Comparison of ENCODE assay signal across 1 cellular context in the genomic region with DNA sequence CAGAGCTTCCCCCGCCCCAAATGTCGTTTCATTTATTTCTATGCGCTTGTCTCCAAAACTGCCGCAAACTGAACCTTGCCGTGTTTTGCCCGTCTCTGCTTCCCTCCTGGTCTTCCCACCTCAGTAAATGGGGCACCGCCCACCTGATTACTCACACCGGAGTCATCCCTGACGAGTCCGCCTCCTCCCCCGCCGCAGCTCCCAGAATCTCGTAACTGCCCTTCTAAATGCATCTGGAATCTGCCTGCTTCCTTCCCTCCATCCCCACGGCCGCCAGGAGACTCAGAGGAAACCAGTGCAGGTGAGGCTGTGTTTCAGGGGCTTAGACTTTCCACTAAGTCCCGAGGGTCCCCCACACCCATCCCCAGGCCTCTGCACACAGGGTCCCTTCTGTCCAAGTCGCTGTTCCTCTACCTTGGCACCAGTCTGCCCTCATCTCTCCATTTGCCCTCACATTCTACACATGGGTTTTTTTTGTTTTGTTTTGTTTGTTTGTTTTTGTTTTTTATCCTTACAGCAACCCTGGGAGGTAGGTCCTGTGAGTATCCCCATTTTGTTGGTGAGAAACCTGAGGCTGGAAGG.
TF ChIP-seq lines count a peak whose summit lies in the region.

No MANE protein-coding gene starts in this region.

TF ChIP-seq in GM23338, 12 proteins besides CTCF, POLR2A, EP300 and RAD21 (continued from another document):
- TF ChIP-seq, protein P1, sequence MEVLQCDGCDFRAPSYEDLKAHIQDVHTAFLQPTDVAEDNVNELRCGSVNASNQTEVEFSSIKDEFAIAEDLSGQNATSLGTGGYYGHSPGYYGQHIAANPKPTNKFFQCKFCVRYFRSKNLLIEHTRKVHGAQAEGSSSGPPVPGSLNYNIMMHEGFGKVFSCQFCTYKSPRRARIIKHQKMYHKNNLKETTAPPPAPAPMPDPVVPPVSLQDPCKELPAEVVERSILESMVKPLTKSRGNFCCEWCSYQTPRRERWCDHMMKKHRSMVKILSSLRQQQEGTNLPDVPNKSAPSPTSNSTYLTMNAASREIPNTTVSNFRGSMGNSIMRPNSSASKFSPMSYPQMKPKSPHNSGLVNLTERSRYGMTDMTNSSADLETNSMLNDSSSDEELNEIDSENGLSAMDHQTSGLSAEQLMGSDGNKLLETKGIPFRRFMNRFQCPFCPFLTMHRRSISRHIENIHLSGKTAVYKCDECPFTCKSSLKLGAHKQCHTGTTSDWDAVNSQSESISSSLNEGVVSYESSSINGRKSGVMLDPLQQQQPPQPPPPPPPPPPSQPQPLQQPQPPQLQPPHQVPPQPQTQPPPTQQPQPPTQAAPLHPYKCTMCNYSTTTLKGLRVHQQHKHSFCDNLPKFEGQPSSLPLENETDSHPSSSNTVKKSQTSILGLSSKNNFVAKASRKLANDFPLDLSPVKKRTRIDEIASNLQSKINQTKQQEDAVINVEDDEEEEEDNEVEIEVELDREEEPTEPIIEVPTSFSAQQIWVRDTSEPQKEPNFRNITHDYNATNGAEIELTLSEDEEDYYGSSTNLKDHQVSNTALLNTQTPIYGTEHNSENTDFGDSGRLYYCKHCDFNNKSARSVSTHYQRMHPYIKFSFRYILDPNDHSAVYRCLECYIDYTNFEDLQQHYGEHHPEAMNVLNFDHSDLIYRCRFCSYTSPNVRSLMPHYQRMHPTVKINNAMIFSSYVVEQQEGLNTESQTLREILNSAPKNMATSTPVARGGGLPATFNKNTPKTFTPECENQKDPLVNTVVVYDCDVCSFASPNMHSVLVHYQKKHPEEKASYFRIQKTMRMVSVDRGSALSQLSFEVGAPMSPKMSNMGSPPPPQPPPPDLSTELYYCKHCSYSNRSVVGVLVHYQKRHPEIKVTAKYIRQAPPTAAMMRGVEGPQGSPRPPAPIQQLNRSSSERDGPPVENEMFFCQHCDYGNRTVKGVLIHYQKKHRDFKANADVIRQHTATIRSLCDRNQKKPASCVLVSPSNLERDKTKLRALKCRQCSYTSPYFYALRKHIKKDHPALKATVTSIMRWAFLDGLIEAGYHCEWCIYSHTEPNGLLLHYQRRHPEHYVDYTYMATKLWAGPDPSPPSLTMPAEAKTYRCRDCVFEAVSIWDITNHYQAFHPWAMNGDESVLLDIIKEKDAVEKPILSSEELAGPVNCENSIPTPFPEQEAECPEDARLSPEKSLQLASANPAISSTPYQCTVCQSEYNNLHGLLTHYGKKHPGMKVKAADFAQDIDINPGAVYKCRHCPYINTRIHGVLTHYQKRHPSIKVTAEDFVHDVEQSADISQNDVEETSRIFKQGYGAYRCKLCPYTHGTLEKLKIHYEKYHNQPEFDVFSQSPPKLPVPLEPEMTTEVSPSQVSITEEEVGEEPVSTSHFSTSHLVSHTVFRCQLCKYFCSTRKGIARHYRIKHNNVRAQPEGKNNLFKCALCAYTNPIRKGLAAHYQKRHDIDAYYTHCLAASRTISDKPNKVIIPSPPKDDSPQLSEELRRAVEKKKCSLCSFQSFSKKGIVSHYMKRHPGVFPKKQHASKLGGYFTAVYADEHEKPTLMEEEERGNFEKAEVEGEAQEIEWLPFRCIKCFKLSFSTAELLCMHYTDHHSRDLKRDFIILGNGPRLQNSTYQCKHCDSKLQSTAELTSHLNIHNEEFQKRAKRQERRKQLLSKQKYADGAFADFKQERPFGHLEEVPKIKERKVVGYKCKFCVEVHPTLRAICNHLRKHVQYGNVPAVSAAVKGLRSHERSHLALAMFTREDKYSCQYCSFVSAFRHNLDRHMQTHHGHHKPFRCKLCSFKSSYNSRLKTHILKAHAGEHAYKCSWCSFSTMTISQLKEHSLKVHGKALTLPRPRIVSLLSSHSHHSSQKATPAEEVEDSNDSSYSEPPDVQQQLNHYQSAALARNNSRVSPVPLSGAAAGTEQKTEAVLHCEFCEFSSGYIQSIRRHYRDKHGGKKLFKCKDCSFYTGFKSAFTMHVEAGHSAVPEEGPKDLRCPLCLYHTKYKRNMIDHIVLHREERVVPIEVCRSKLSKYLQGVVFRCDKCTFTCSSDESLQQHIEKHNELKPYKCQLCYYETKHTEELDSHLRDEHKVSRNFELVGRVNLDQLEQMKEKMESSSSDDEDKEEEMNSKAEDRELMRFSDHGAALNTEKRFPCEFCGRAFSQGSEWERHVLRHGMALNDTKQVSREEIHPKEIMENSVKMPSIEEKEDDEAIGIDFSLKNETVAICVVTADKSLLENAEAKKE (CRISPR knock-in tag; IDR thresholded peaks at IDR 0.05): no peak
